Comparison of ENCODE assay signal across 19 cellular contexts in the genomic region with DNA sequence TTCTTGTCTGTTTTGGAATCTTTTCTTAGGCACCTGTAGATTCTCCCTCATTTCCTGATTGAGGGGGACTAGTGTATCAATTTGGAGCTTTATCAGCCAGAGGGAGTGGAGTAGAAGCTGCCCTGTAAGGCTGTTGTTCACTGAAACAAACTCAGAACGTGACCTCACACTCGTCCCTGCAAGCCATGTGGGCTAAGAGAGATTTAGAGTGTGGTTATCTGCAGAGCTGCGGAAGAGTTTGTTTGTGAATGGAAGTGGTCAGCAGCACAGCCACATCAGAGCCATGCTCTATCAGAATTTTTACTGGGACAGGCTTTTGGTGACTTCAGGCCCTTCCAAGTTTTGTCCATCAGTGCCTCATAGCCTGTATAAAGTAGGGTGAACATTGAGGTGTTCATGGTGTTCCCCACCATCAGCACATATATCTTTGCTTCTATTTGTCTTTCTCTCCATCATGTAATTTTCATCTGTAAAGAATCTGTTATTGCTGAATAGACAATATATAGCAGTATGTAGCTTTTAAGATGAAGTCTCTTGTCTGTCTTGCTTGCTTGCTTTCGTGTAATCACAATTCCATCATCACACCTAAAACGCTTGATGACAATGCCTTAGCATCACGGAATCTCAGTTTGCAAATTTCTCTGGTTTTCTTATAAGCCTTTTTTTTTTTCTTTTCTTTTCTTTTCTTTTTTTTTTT.
"Had no signal": no experiment of that assay in that cellular context is flagged by ENCODE, and none has a peak within 500 bp of the region (broad histone marks: within the 10 kb centered on the region; RNA-seq: fewer than 3 reads in every experiment).

No MANE protein-coding gene starts in this region.

- H3K9me3 Mint-ChIP-seq: activated B cell treated with CpG ODN at 0.5 μM for 24 hours; activated CD4-positive, alpha-beta memory T cell treated with anti-CD3 and anti-CD28 coated beads for 36 hours; activated naive CD8-positive, alpha-beta T cell treated with anti-CD3 and anti-CD28 coated beads, Interleukin-2, amount 50 U/mL, for 24 hours; memory B cell; neural crest cell had no signal

- H3K4me1 ChIP-seq: upper lobe of right lung had no signal

- DNase-seq: activated B cell treated with CpG ODN at 0.5 μM for 24 hours; activated CD4-positive, alpha-beta memory T cell treated with anti-CD3 and anti-CD28 coated beads for 36 hours; activated CD4-positive, alpha-beta T cell treated with anti-CD3 and anti-CD28 coated beads for 36 hours; activated gamma-delta T cell; activated naive CD4-positive, alpha-beta T cell treated with anti-CD3 and anti-CD28 coated beads, Interleukin-2, amount 50 U/mL, for 16 hours; activated naive CD8-positive, alpha-beta T cell treated with anti-CD3 and anti-CD28 coated beads, Interleukin-2, amount 50 U/mL, for 24 hours; effector CD8-positive, alpha-beta T cell; glutamatergic neuron; left ventricle myocardium superior; stimulated activated CD4-positive, alpha-beta T cell treated with anti-CD3 and anti-CD28 coated beads, Interleukin-12 subunit alpha, Interleukin-12 subunit beta, amount 100 ng/mL, for 4 hours; stimulated activated CD4-positive, alpha-beta T cell treated with anti-CD3 and anti-CD28 coated beads, Interleukin-4, amount 100 ng/mL, for 4 hours; stimulated activated naive CD8-positive, alpha-beta T cell treated with anti-CD3 and anti-CD28 coated beads, Interleukin-15, Interleukin-2, amounts not matched to agents 100 U/mL and 50 U/mL, for 24 hours; T-helper 1 cell had no signal

- H3K4me3 Mint-ChIP-seq: activated B cell treated with CpG ODN at 0.5 μM for 24 hours; activated CD4-positive, alpha-beta memory T cell treated with anti-CD3 and anti-CD28 coated beads for 36 hours; activated CD4-positive, alpha-beta T cell treated with anti-CD3 and anti-CD28 coated beads for 36 hours; activated naive CD8-positive, alpha-beta T cell treated with anti-CD3 and anti-CD28 coated beads, Interleukin-2, amount 50 U/mL, for 24 hours; memory B cell; neural crest cell had no signal

- H3K4me3 ChIP-seq: upper lobe of right lung had no signal

- H3K36me3 ChIP-seq: upper lobe of right lung had no signal

- H3K27ac ChIP-seq: upper lobe of right lung had no signal

- FAIRE-seq: frontal cortex had no signal

- H3K4me1 Mint-ChIP-seq: activated CD4-positive, alpha-beta T cell treated with anti-CD3 and anti-CD28 coated beads for 36 hours; activated naive CD8-positive, alpha-beta T cell treated with anti-CD3 and anti-CD28 coated beads, Interleukin-2, amount 50 U/mL, for 24 hours; memory B cell had no signal

- H3K27ac Mint-ChIP-seq: activated B cell treated with CpG ODN at 0.5 μM for 24 hours; activated CD4-positive, alpha-beta memory T cell treated with anti-CD3 and anti-CD28 coated beads for 36 hours; activated CD4-positive, alpha-beta T cell treated with anti-CD3 and anti-CD28 coated beads for 36 hours; activated naive CD8-positive, alpha-beta T cell treated with anti-CD3 and anti-CD28 coated beads, Interleukin-2, amount 50 U/mL, for 24 hours; memory B cell; progenitor cell of endocrine pancreas had no signal

- ATAC-seq: activated CD4-positive, alpha-beta T cell treated with anti-CD3 and anti-CD28 coated beads for 36 hours; activated naive CD8-positive, alpha-beta T cell treated with anti-CD3 and anti-CD28 coated beads, Interleukin-2, amount 50 U/mL, for 24 hours; esophagus mucosa; left ventricle myocardium superior; stimulated activated naive CD8-positive, alpha-beta T cell treated with anti-CD3 and anti-CD28 coated beads, Interleukin-15, Interleukin-2, amounts not matched to agents 100 U/mL and 50 U/mL, for 24 hours had no signal

- H3K27me3 Mint-ChIP-seq: activated B cell treated with CpG ODN at 0.5 μM for 24 hours; activated CD4-positive, alpha-beta memory T cell treated with anti-CD3 and anti-CD28 coated beads for 36 hours; activated CD4-positive, alpha-beta T cell treated with anti-CD3 and anti-CD28 coated beads for 36 hours; activated naive CD8-positive, alpha-beta T cell treated with anti-CD3 and anti-CD28 coated beads, Interleukin-2, amount 50 U/mL, for 24 hours; memory B cell; progenitor cell of endocrine pancreas had no signal

- H3K27me3 ChIP-seq: upper lobe of right lung had no signal

- H3K9me3 ChIP-seq: upper lobe of right lung had no signal
